22 cellular contexts compared by ENCODE assay signal in genomic region chr4:75122424-75123014, GRCh38.
DNase-seq lines count a peak whose midpoint lies in the region; ATAC-seq, FAIRE-seq and TF ChIP-seq lines count a peak whose summit lies in the region.
"Had no signal": no experiment of that assay in that cellular context is flagged by ENCODE, and none has a peak within 500 bp of the region (broad histone marks: within the 10 kb centered on the region; RNA-seq: fewer than 3 reads in every experiment).

No MANE protein-coding gene starts in this region.

- POLR2A ChIA-PET in HEK293 (lab: Yijun Ruan, JAX) (no interaction called here), K562 (lab: Yijun Ruan, JAX) (no interaction called here)

- H3K27ac Mint-ChIP-seq in neural crest cell (ENCODE audit: unreplicated experiment): peak overlapping the region; percentile 32
- H3K27ac Mint-ChIP-seq in activated T-helper 17 cell treated with anti-CD3 and anti-CD28 coated beads, Interleukin-2, amount 50 U/mL, for 72 hours: no peak overlapping the region
- H3K27ac Mint-ChIP-seq: B cell; CD4-positive, alpha-beta T cell; CD8-positive, alpha-beta T cell had no signal

- H3K9me3 ChIP-seq in HEK293 (ENCODE audit: control insufficient read depth, insufficient read depth, low read depth, low read length) (no peaks in the 10 kb centered on the region), K562 (replicated peaks; ENCODE audit: control insufficient read depth, insufficient read depth, low read depth, low read length) (no peaks in the 10 kb centered on the region), neuronal stem cell (replicated peaks in 1 of 2; ENCODE audit: control insufficient read depth in 2 of 2, insufficient read depth in 1 of 2, low read depth in 1 of 2, low read length in 2 of 2) (peaks cover 0 to 3% of the 10 kb centered on the region in 2 donors), body of pancreas (no peaks in the 10 kb centered on the region)
- H3K9me3 ChIP-seq: A549 had no signal

- no peaks in the 10 kb centered on the region for H4K20me1 ChIP-seq in K562 (replicated peaks; ENCODE audit: control insufficient read depth, insufficient read depth, low read length)
- H4K20me1 ChIP-seq: BLaER1 treated with 17β-estradiol and CSF1 and Interleukin-3, amounts not matched to agents 10 nM and 100 nM had no signal

- no peak overlapping the region for H3K18ac ChIP-seq in neuronal stem cell (ENCODE audit: low read length)

- TF ChIP-seq POLR2A in K562 (conservative IDR thresholded peaks at IDR 0.05) (no peak), body of pancreas (IDR thresholded peaks at IDR 0.05) (no peak)

- peaks cover 27% of the 10 kb centered on the region for H3K36me3 Mint-ChIP-seq in neural crest cell (ENCODE audit: low read depth)
- no peaks in the 10 kb centered on the region for H3K36me3 Mint-ChIP-seq in activated T-helper 17 cell treated with anti-CD3 and anti-CD28 coated beads, Interleukin-2, amount 50 U/mL, for 72 hours (ENCODE audit: low read depth)
- H3K36me3 Mint-ChIP-seq: CD8-positive, alpha-beta T cell had no signal

- no peak for TF ChIP-seq EP300 in K562 (IDR thresholded peaks at IDR 0.05; ENCODE audit: low read length)

- TF ChIP-seq RAD21 in K562 (CRISPR knock-in tag; conservative IDR thresholded peaks at IDR 0.05 in 1 of 2, IDR thresholded peaks at IDR 0.05 in 1 of 2): no peak

- BruUV-seq in K562 (replicated peaks; lab: Mats Ljungman, UMichigan): no TSS peak

- no peak overlapping the region for H3K4me3 Mint-ChIP-seq in neural crest cell
- H3K4me3 Mint-ChIP-seq in activated T-helper 17 cell treated with anti-CD3 and anti-CD28 coated beads, Interleukin-2, amount 50 U/mL, for 72 hours: no peak overlapping the region
- H3K4me3 Mint-ChIP-seq: B cell; CD4-positive, alpha-beta T cell; CD8-positive, alpha-beta T cell had no signal

- H3K79me2 ChIP-seq in K562 (ENCODE audit: control insufficient read depth, insufficient read depth, low read length): no peaks in the 10 kb centered on the region

- H3K27ac ChIP-seq in HEK293 (ENCODE audit: extremely low read depth, low read depth, low read length) (no peak overlapping the region), K562 (ENCODE audit: extremely low read depth, low read depth, low read length) (no peak overlapping the region), neuronal stem cell (replicated peaks; ENCODE audit: low read length) (no peak overlapping the region), body of pancreas (no peak overlapping the region)
- H3K27ac ChIP-seq: 22Rv1; A549; BLaER1 treated with 17β-estradiol and CSF1 and Interleukin-3, amounts not matched to agents 10 nM and 100 nM; C4-2B had no signal

- no peak overlapping the region for H4K8ac ChIP-seq in neuronal stem cell (ENCODE audit: low read depth, low read length)

- H3K4ac ChIP-seq in neuronal stem cell (ENCODE audit: low read length): no peak overlapping the region

- no peak overlapping the region for H3K23ac ChIP-seq in neuronal stem cell (ENCODE audit: low read depth, low read length, poor library complexity)

- no peak for FAIRE-seq in K562 (lab: Jason Lieb, UNC)
- FAIRE-seq: A549, D721Med, G401.6, GM12891, GM19239 had no signal

- DNase-seq in K562 (ENCODE audit: extremely low read depth in 1 of 4, low spot score in 3 of 4): no peak
- DNase-seq in neural crest cell (ENCODE audit: low read depth, low spot score): no peak
- DNase-seq in neuronal stem cell (ENCODE audit: low spot score): no peak
- DNase-seq in body of pancreas: no peak
- DNase-seq: AML-193; Caco-2; Calu3; CD4-positive, alpha-beta T cell; CD8-positive, alpha-beta T cell; DMS79 treated with DMSO at 0.1 percent for 48 hours; GF-D8 had no signal

- H3K9ac ChIP-seq in K562 (ENCODE audit: insufficient read depth in 1 of 2, low read depth in 2 of 2, low read length in 2 of 2) (no peak overlapping the region), neuronal stem cell (ENCODE audit: low read depth, low read length, poor library complexity) (no peak overlapping the region)
- H3K9ac ChIP-seq: BLaER1 treated with 17β-estradiol and CSF1 and Interleukin-3, amounts not matched to agents 10 nM and 100 nM had no signal

- H4K91ac ChIP-seq in neuronal stem cell (ENCODE audit: low read depth, low read length, poor library complexity): no peak overlapping the region

- TF ChIP-seq CTCF in HEK293 (tag by site-specific recombination; IDR thresholded peaks at IDR 0.05) (no peak), K562 (IDR thresholded peaks at IDR 0.05 in 2 of 3, conservative IDR thresholded peaks at IDR 0.05 in 1 of 3; ENCODE audit: insufficient read depth in 2 of 3, low read depth in 1 of 3, low read length in 3 of 3) (no peak), neural crest cell (conservative IDR thresholded peaks at IDR 0.05) (no peak), body of pancreas (IDR thresholded peaks at IDR 0.05) (no peak)

- H3K9me1 ChIP-seq in K562 (ENCODE audit: control insufficient read depth, insufficient read depth, low read length): no peaks in the 10 kb centered on the region

- no peaks in the 10 kb centered on the region for H3K79me1 ChIP-seq in neuronal stem cell (ENCODE audit: low read depth, low read length)

- no peak overlapping the region for H2BK5ac ChIP-seq in neuronal stem cell (ENCODE audit: low read length)

- in situ Hi-C loops in K562 (cut with MboI): no loop called here

- H3K4me3 ChIP-seq in HEK293 (ENCODE audit: low read depth, low read length): no peak overlapping the region
- H3K4me3 ChIP-seq in K562: no peak overlapping the region
- no peak overlapping the region for H3K4me3 ChIP-seq in neuronal stem cell (ENCODE audit: low read length in 2 of 2)
- H3K4me3 ChIP-seq in body of pancreas: no peak overlapping the region
- H3K4me3 ChIP-seq: A549; BLaER1 treated with 17β-estradiol and CSF1 and Interleukin-3, amounts not matched to agents 10 nM and 100 nM had no signal

- CTCF ChIA-PET in HEK293 (lab: Yijun Ruan, JAX) (no interaction called here), K562 (lab: Yijun Ruan, JAX; ENCODE audit: low intra/inter-chr PET ratio) (no interaction called here)

- intact Hi-C loops in K562 (cut with micrococcal nuclease): no loop called here
- intact Hi-C loops in body of pancreas (cut with DNase I): no loop called here

- no peak overlapping the region for H2BK120ac ChIP-seq in neuronal stem cell (ENCODE audit: low read depth, low read length)

- H3K4me1 ChIP-seq in HEK293 (ENCODE audit: control insufficient read depth, insufficient read depth, low read length) (no peaks in the 10 kb centered on the region), K562 (replicated peaks in 1 of 2; ENCODE audit: control insufficient read depth in 2 of 2, insufficient read depth in 2 of 2, low read length in 2 of 2) (no peaks in the 10 kb centered on the region), neuronal stem cell (ENCODE audit: control insufficient read depth in 2 of 2, insufficient read depth in 1 of 2, low read depth in 1 of 2, low read length in 2 of 2) (peaks cover 0 to 4% of the 10 kb centered on the region in 2 donors), body of pancreas (no peaks in the 10 kb centered on the region)
- H3K4me1 ChIP-seq: A549; BLaER1 treated with 17β-estradiol and CSF1 and Interleukin-3, amounts not matched to agents 10 nM and 100 nM; Caco-2 had no signal

- H2AK5ac ChIP-seq in neuronal stem cell (ENCODE audit: low read depth, low read length): no peak overlapping the region

- H2AFZ ChIP-seq in K562 (ENCODE audit: low read depth, low read length) (no peak overlapping the region), neuronal stem cell (ENCODE audit: low read length) (no peak overlapping the region)

- H3K27me3 ChIP-seq in K562 (ENCODE audit: control insufficient read depth in 2 of 2, insufficient read depth in 2 of 2, low read length in 2 of 2) (no peaks in the 10 kb centered on the region), neuronal stem cell (ENCODE audit: control insufficient read depth in 3 of 3, insufficient read depth in 3 of 3, low read depth in 1 of 3, low read length in 3 of 3) (no peaks in the 10 kb centered on the region), body of pancreas (no peaks in the 10 kb centered on the region)
- H3K27me3 ChIP-seq: BLaER1 treated with 17β-estradiol and CSF1 and Interleukin-3, amounts not matched to agents 10 nM and 100 nM had no signal

- H3K4me1 Mint-ChIP-seq in neural crest cell: peaks cover 12% of the 10 kb centered on the region
- H3K4me1 Mint-ChIP-seq in activated T-helper 17 cell treated with anti-CD3 and anti-CD28 coated beads, Interleukin-2, amount 50 U/mL, for 72 hours: no peaks in the 10 kb centered on the region

- H3K4me2 ChIP-seq in K562 (ENCODE audit: insufficient read depth, low read length): no peak overlapping the region
- no peak overlapping the region for H3K4me2 ChIP-seq in neuronal stem cell (ENCODE audit: insufficient read depth, low read length, poor library complexity, severe bottlenecking)
- H3K4me2 ChIP-seq: A549; BLaER1 treated with 17β-estradiol and CSF1 and Interleukin-3, amounts not matched to agents 10 nM and 100 nM had no signal

- no peak overlapping the region for H3K14ac ChIP-seq in neuronal stem cell (ENCODE audit: low read length)

- ATAC-seq in K562: no peak
- ATAC-seq in activated T-helper 17 cell treated with anti-CD3 and anti-CD28 coated beads, Interleukin-2, amount 50 U/mL, for 72 hours (replicated peaks): no peak
- ATAC-seq in body of pancreas: no peak
- ATAC-seq: A549; CD8-positive, alpha-beta T cell had no signal

- no peak overlapping the region for H2BK15ac ChIP-seq in neuronal stem cell (ENCODE audit: low read length)

- peaks cover 9% of the 10 kb centered on the region for H3K9me3 Mint-ChIP-seq in neural crest cell
- peaks cover 12% of the 10 kb centered on the region for H3K9me3 Mint-ChIP-seq in activated T-helper 17 cell treated with anti-CD3 and anti-CD28 coated beads, Interleukin-2, amount 50 U/mL, for 72 hours

- H2BK12ac ChIP-seq in neuronal stem cell (ENCODE audit: low read length): no peak overlapping the region

- no peaks in the 10 kb centered on the region for H3K27me3 Mint-ChIP-seq in neural crest cell (ENCODE audit: low read depth)
- H3K27me3 Mint-ChIP-seq in activated T-helper 17 cell treated with anti-CD3 and anti-CD28 coated beads, Interleukin-2, amount 50 U/mL, for 72 hours: no peaks in the 10 kb centered on the region
- H3K27me3 Mint-ChIP-seq: B cell; CD4-positive, alpha-beta T cell had no signal

- H3K36me3 ChIP-seq in HEK293 (ENCODE audit: control insufficient read depth in 2 of 2, insufficient read depth in 1 of 2, low read length in 2 of 2): no peaks in the 10 kb centered on the region
- H3K36me3 ChIP-seq in K562 (ENCODE audit: control insufficient read depth, insufficient read depth, low read length): no peaks in the 10 kb centered on the region
- H3K36me3 ChIP-seq in neuronal stem cell (replicated peaks in 1 of 2; ENCODE audit: control insufficient read depth in 2 of 2, insufficient read depth in 2 of 2, low read length in 2 of 2): no peaks in the 10 kb centered on the region
- H3K36me3 ChIP-seq in body of pancreas (replicated peaks in 1 of 2; ENCODE audit: insufficient read depth in 1 of 2, low read depth in 2 of 2): no peaks in the 10 kb centered on the region
- H3K36me3 ChIP-seq: BLaER1 treated with 17β-estradiol and CSF1 and Interleukin-3, amounts not matched to agents 10 nM and 100 nM had no signal

TF ChIP-seq in HEK293, 187 proteins besides CTCF, POLR2A, EP300 and RAD21 (continues in another document):
- TF ChIP-seq PRDM1 (tag by site-specific recombination; IDR thresholded peaks at IDR 0.05): peak; percentile 75
